10 cellular contexts compared by ENCODE assay signal in the genomic region with DNA sequence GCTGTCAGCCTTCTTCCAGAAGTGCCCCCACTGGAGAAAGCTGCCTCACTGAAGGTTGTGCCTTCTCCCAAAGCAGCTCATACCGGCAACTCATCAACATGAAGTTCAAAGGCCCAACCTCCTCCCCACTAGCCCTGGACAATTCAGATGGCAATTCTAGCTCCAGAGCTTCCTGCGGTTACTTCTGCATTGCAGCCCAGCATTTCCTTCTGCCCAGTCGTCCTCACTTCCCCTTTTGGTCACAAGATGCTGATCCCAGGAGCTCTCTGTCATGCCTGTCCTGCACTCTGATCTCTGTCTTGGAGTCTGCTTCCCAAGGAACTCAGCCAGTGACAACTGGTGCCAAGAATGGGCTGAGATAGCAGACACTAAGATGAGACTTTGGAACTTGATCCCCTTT.
"Had no signal": no experiment of that assay in that cellular context is flagged by ENCODE, and none has a peak within 500 bp of the region (broad histone marks: within the 10 kb centered on the region; RNA-seq: fewer than 3 reads in every experiment).

No MANE protein-coding gene starts in this region.

- DNase-seq: activated CD4-positive, alpha-beta T cell treated with anti-CD3 and anti-CD28 coated beads, Interleukin-2, amount 50 U/mL, for 4 hours; activated CD4-positive, CD25-positive, alpha-beta regulatory T cell treated with anti-CD3 and anti-CD28 coated beads, Interleukin-2, amount 50 U/mL, for 72 hours; activated CD8-positive, alpha-beta memory T cell treated with anti-CD3 and anti-CD28 coated beads, Interleukin-2, amount 10 ng/mL, durations not matched to agents 7 days and 5 days; activated effector memory CD4-positive, alpha-beta T cell treated with anti-CD3 and anti-CD28 coated beads, Interleukin-2, amount 50 U/mL, for 16 hours; activated T-cell treated with anti-CD3 and anti-CD28 coated beads, Interleukin-2, amount 50 U/mL, for 24 hours; effector memory CD8-positive, alpha-beta T cell; immature natural killer cell; mammary epithelial cell had no signal

- H3K4me3 ChIP-seq: skin epidermis had no signal

- ATAC-seq: activated CD8-positive, alpha-beta memory T cell treated with anti-CD3 and anti-CD28 coated beads, Interleukin-2, amount 10 ng/mL, durations not matched to agents 7 days and 5 days; activated naive CD4-positive, alpha-beta T cell treated with anti-CD3 and anti-CD28 coated beads, Interleukin-2, amount 50 U/mL, for 72 hours; effector memory CD8-positive, alpha-beta T cell had no signal

- H3K27ac ChIP-seq: skin epidermis had no signal
